In genomic region chr1:156706647-156707008, GRCh38 we compare ENCODE assay signal across 8 cellular contexts. TPM values are rescaled to one million over a fixed set of nuclear protein-coding genes. Genes with fewer than 3 reads are reported as not detected.
DNase-seq lines count a peak whose midpoint lies in the region; ATAC-seq and TF ChIP-seq lines count a peak whose summit lies in the region.

No MANE protein-coding gene starts in this region.

- WGBS in smooth muscle cell (ENCODE audit: low lambda C conversion rate), result under 1% methylated on average over 24 of the region's 24 CpGs

- H3F3A ChIP-seq in smooth muscle cell (ENCODE audit: low read depth), result peaks cover 16% of the 10 kb centered on the region

- H3K9me3 ChIP-seq in adipocyte (ENCODE audit: control insufficient read depth, low read length), result no peaks in the 10 kb centered on the region
- H3K9me3 ChIP-seq in smooth muscle cell (replicated peaks; ENCODE audit: low read depth), result no peaks in the 10 kb centered on the region

- H3K4me1 ChIP-seq in adipocyte (ENCODE audit: control insufficient read depth, insufficient read depth, low read length) (peaks cover 78% of the 10 kb centered on the region), smooth muscle cell (ENCODE audit: low read depth) (peaks cover 66% of the 10 kb centered on the region)

- no peaks in the 10 kb centered on the region for H3K36me3 ChIP-seq in adipocyte (ENCODE audit: control insufficient read depth, insufficient read depth, low read length, severe bottlenecking)
- no peaks in the 10 kb centered on the region for H3K36me3 ChIP-seq in smooth muscle cell (ENCODE audit: low read depth)

- peak overlapping the region; percentile 68 for H3K27ac ChIP-seq in smooth muscle cell (ENCODE audit: low read depth)

- no peaks in the 10 kb centered on the region for H3K27me3 ChIP-seq in adipocyte (replicated peaks; ENCODE audit: control insufficient read depth, insufficient read depth, low read length)
- H3K27me3 ChIP-seq in smooth muscle cell (ENCODE audit: low read depth), result no peaks in the 10 kb centered on the region

- peaks cover 31% of the 10 kb centered on the region for H4K20me1 ChIP-seq in smooth muscle cell (ENCODE audit: low read depth)

- H2AFZ ChIP-seq in smooth muscle cell (ENCODE audit: low read depth), result no peak overlapping the region

- H3K79me2 ChIP-seq in smooth muscle cell (ENCODE audit: low read depth), result peaks cover 12% of the 10 kb centered on the region

- peak overlapping the region; percentile 91 for H3K4me2 ChIP-seq in smooth muscle cell

- DNase-seq in activated T-cell treated with anti-CD3 and anti-CD28 coated beads for 24 hours (ENCODE audit: low read depth) (peak; percentile 4), activated T-cell treated with anti-CD3 and anti-CD28 coated beads for 4 hours (no peak), adipocyte (ENCODE audit: low read depth) (peak; percentile 78), hypothalamus (lab: John Stamatoyannopoulos, UW) (peak in 26 of 51 donors; percentile 4 to 52 (median 24)), smooth muscle cell (lab: John Stamatoyannopoulos, UW; ENCODE audit: unreplicated experiment) (peak; percentile 68), NCI-H146 (lab: John Stamatoyannopoulos, UW) (no peak)
- no peak for DNase-seq in activated CD8-positive, alpha-beta memory T cell treated with anti-CD3 and anti-CD28 coated beads, Interleukin-2, amount 50 U/mL, for 4 hours

- ATAC-seq in HG02798 (IDR thresholded peaks at IDR 0.05; ENCODE audit: poor library complexity, unreplicated experiment), result no peak

- H3K4me3 ChIP-seq in adipocyte (ENCODE audit: low read length), result peak overlapping the region; percentile 75
- peak overlapping the region; percentile 54 for H3K4me3 ChIP-seq in smooth muscle cell

- no peak for TF ChIP-seq CTCF in smooth muscle cell (IDR thresholded peaks at IDR 0.05; ENCODE audit: borderline replicate concordance, insufficient read depth, poor library complexity, severe bottlenecking)

- H3K9ac ChIP-seq in adipocyte (ENCODE audit: low read length) (peak overlapping the region; percentile 83), smooth muscle cell (ENCODE audit: low read depth) (peak overlapping the region; percentile 64)

RNA-seq across cellular contexts. Expression of gene CRABP2, which starts 1.2 kb away (rescaled TPM):
- total RNA-seq in smooth muscle cell, result 69.4 and 86.6 TPM in 2 replicates
- 145 and 277 TPM in 2 replicates for polyA plus RNA-seq in smooth muscle cell

RNA-seq across cellular contexts. Expression of gene METTL25B, which starts 21.6 kb away (rescaled TPM):
- total RNA-seq in smooth muscle cell, result 5.4 and 11.0 TPM in 2 replicates
- 17.5 and 21.7 TPM in 2 replicates for polyA plus RNA-seq in smooth muscle cell

RNA-seq across cellular contexts. Expression of gene ISG20L2, which starts 21.9 kb away (rescaled TPM):
- 13.8 and 20.3 TPM in 2 replicates for total RNA-seq in smooth muscle cell
- 17.4 and 19.2 TPM in 2 replicates for polyA plus RNA-seq in smooth muscle cell

RNA-seq across cellular contexts. Expression of gene NES, which starts 29.4 kb away (rescaled TPM):
- total RNA-seq in smooth muscle cell, result 27.1 and 28.5 TPM in 2 replicates
- 11.3 and 23.3 TPM in 2 replicates for polyA plus RNA-seq in smooth muscle cell

RNA-seq across cellular contexts. Expression of gene MRPL24, which starts 34.3 kb away (rescaled TPM):
- total RNA-seq in smooth muscle cell, result 16.5 and 29.3 TPM in 2 replicates
- 68.6 and 79.6 TPM in 2 replicates for polyA plus RNA-seq in smooth muscle cell

Comparison
In these comparisons a context has a peak if more than half of its experiments do, and no peak if none do; other contexts are left out.
1. DNase-seq: peak in activated T-cell treated with anti-CD3 and anti-CD28 coated beads for 24 hours (single experiment), adipocyte (single experiment), hypothalamus (26 of 51) and smooth muscle cell (single experiment); none in activated T-cell treated with anti-CD3 and anti-CD28 coated beads for 4 hours (single experiment), NCI-H146 (single experiment) and activated CD8-positive, alpha-beta memory T cell treated with anti-CD3 and anti-CD28 coated beads, Interleukin-2, amount 50 U/mL, for 4 hours (single experiment).